Comparison of ENCODE assay signal across 1 cellular context in genomic region chr21:29305561-29305960, GRCh38.
A peak's percentile ranks its signal among the peaks of the same experiment; 100 is the strongest.
TF ChIP-seq lines count a peak whose summit lies in the region.

No MANE protein-coding gene starts in this region.

TF ChIP-seq in HepG2, 621 proteins besides CTCF, POLR2A, EP300 and RAD21:
- TF ChIP-seq ARID3A (IDR thresholded peaks at IDR 0.05; ENCODE audit: low read depth, low read length): peak; percentile 38; the same call in 1 of the 2 replicates
- peak; percentile 10 for TF ChIP-seq TEAD3 (CRISPR knock-in tag; optimal IDR thresholded peaks at IDR 0.05; ENCODE audit: borderline replicate concordance)
- TF ChIP-seq ZNF232 (CRISPR knock-in tag; IDR thresholded peaks at IDR 0.05; ENCODE audit: borderline replicate concordance): peak; percentile 83; the same call in 1 of the 2 replicates
- TF ChIP-seq GLI4 (CRISPR knock-in tag; IDR thresholded peaks at IDR 0.05; ENCODE audit: borderline replicate concordance): no peak
- 0 out of 2 replicates have a peak, but pooled peaks have one; percentile 17 for TF ChIP-seq CEBPG (CRISPR knock-in tag; IDR thresholded peaks at IDR 0.05)
- no peak for TF ChIP-seq THAP7 (CRISPR knock-in tag; IDR thresholded peaks at IDR 0.05)
- TF ChIP-seq NPAS2 (CRISPR knock-in tag; IDR thresholded peaks at IDR 0.05; ENCODE audit: borderline replicate concordance): no peak
- 0 out of 2 replicates have a peak, but pooled peaks have one; percentile 14 for TF ChIP-seq ARID5B (CRISPR knock-in tag; IDR thresholded peaks at IDR 0.05)
- 0 out of 2 replicates have a peak, but pooled peaks have one; percentile 10 for TF ChIP-seq MED1 (CRISPR knock-in tag; IDR thresholded peaks at IDR 0.05)
TF ChIP-seq in HepG2: peak in this region for 6.
